Comparison of ENCODE assay signal across 6 cellular contexts in genomic region chr17:42120161-42121065, GRCh38. TPM values are rescaled to one million over a fixed set of nuclear protein-coding genes. Genes with fewer than 3 reads are reported as not detected.
DNase-seq lines count a peak whose midpoint lies in the region; ATAC-seq and TF ChIP-seq lines count a peak whose summit lies in the region.

No MANE protein-coding gene starts in this region.

- H3K27me3 Mint-ChIP-seq in activated naive CD4-positive, alpha-beta T cell treated with anti-CD3 and anti-CD28 coated beads, Interleukin-2, amount 10 ng/mL, durations not matched to agents 7 days and 5 days: no peaks in the 10 kb centered on the region
- no peaks in the 10 kb centered on the region for H3K27me3 Mint-ChIP-seq in chondrocyte (ENCODE audit: low read depth)

- H3K4me3 ChIP-seq in trophoblast cell (ENCODE audit: low read depth, low read length): peak overlapping the region; percentile 73

- no peak overlapping the region for H2AFZ ChIP-seq in trophoblast cell (ENCODE audit: insufficient read depth, low read length, poor library complexity)

- CTCF ChIA-PET in activated naive CD4-positive, alpha-beta T cell treated with anti-CD3 and anti-CD28 coated beads, Interleukin-2, amount 10 ng/mL, durations not matched to agents 7 days and 5 days (lab: Charles Lee): interaction anchor here (0.7 to 13.0 kb wide), 15 partner anchors 9 to 407 kb away, joined by 3 to 222 read pairs (median 4); partner anchors contain the start of genes DNAJC7, KCNH4 and NKIRAS2

- H3K27ac ChIP-seq in trophoblast cell (ENCODE audit: low read depth, low read length): no peak overlapping the region

- no peaks in the 10 kb centered on the region for H3K9me3 Mint-ChIP-seq in activated naive CD4-positive, alpha-beta T cell treated with anti-CD3 and anti-CD28 coated beads, Interleukin-2, amount 10 ng/mL, durations not matched to agents 7 days and 5 days
- H3K9me3 Mint-ChIP-seq in chondrocyte (ENCODE audit: low read depth): no peaks in the 10 kb centered on the region

- peak overlapping the region; percentile 68 for H3K4me3 Mint-ChIP-seq in activated naive CD4-positive, alpha-beta T cell treated with anti-CD3 and anti-CD28 coated beads, Interleukin-2, amount 10 ng/mL, durations not matched to agents 7 days and 5 days
- H3K4me3 Mint-ChIP-seq in chondrocyte (ENCODE audit: unreplicated experiment): peak overlapping the region; percentile 56

- no peak for ATAC-seq in HG03521 (IDR thresholded peaks at IDR 0.05; ENCODE audit: unreplicated experiment)

- H3K4me1 ChIP-seq in trophoblast cell (ENCODE audit: control insufficient read depth in 1 of 2, insufficient read depth in 2 of 2, low read length in 2 of 2): peaks cover 0 to 16% of the 10 kb centered on the region in 2 experiments

- no peak overlapping the region for H2BK120ac ChIP-seq in trophoblast cell (ENCODE audit: insufficient read depth, low read length, poor library complexity)

- no peak overlapping the region for H4K12ac ChIP-seq in trophoblast cell (ENCODE audit: low read depth, low read length)

- H3K4me1 Mint-ChIP-seq in activated naive CD4-positive, alpha-beta T cell treated with anti-CD3 and anti-CD28 coated beads, Interleukin-2, amount 10 ng/mL, durations not matched to agents 7 days and 5 days: peaks cover 43% of the 10 kb centered on the region
- H3K4me1 Mint-ChIP-seq in chondrocyte (ENCODE audit: low read depth): peaks cover 21% of the 10 kb centered on the region

- no peak overlapping the region for H3K23ac ChIP-seq in trophoblast cell (ENCODE audit: low read length)

- H4K91ac ChIP-seq in trophoblast cell (ENCODE audit: low read depth, low read length): peak overlapping the region; percentile 22

- no peak overlapping the region for H3K4ac ChIP-seq in trophoblast cell (ENCODE audit: low read depth, low read length)

- H3K79me2 ChIP-seq in trophoblast cell (ENCODE audit: control insufficient read depth, insufficient read depth, low read length, poor library complexity): no peaks in the 10 kb centered on the region

- no peak overlapping the region for H3K9ac ChIP-seq in trophoblast cell (ENCODE audit: low read length)

- H2AK5ac ChIP-seq in trophoblast cell (ENCODE audit: low read length): no peak overlapping the region

- no peaks in the 10 kb centered on the region for H3K27me3 ChIP-seq in trophoblast cell (ENCODE audit: insufficient read depth, low read length)

- H3K36me3 Mint-ChIP-seq in activated naive CD4-positive, alpha-beta T cell treated with anti-CD3 and anti-CD28 coated beads, Interleukin-2, amount 10 ng/mL, durations not matched to agents 7 days and 5 days: peaks cover 24% of the 10 kb centered on the region
- H3K36me3 Mint-ChIP-seq in chondrocyte (ENCODE audit: low read depth): peaks cover 9% of the 10 kb centered on the region

- H2BK12ac ChIP-seq in trophoblast cell (ENCODE audit: low read length): no peak overlapping the region

- TF ChIP-seq CTCF in chondrocyte (IDR thresholded peaks at IDR 0.05): no peak

- no peaks in the 10 kb centered on the region for H3K79me1 ChIP-seq in trophoblast cell (ENCODE audit: low read length)

- no peaks in the 10 kb centered on the region for H3K9me3 ChIP-seq in trophoblast cell (ENCODE audit: insufficient read depth, low read depth, low read length)

- peaks cover 4 to 14% of the 10 kb centered on the region in 2 experiments for H3K36me3 ChIP-seq in trophoblast cell (ENCODE audit: control insufficient read depth in 1 of 2, insufficient read depth in 2 of 2, low read length in 2 of 2)

- no CpG with 5 or more reads among the region's 20 CpGs for WGBS in trophoblast cell (ENCODE audit: extremely low coverage, insufficient coverage, insufficient read length)

- peak; percentile 41 for DNase-seq in activated naive CD4-positive, alpha-beta T cell treated with anti-CD3 and anti-CD28 coated beads, Interleukin-2, amount 10 ng/mL, durations not matched to agents 7 days and 5 days
- DNase-seq in activated naive CD4-positive, alpha-beta T cell treated with anti-CD3 and anti-CD28 coated beads, Interleukin-2, amount 50 U/mL, for 16 hours: no peak
- no peak for DNase-seq in chondrocyte (ENCODE audit: low spot score)
- DNase-seq in trophoblast cell: no peak
- no peak for DNase-seq in GF-D8 (lab: John Stamatoyannopoulos, UW)

- no peak overlapping the region for H4K8ac ChIP-seq in trophoblast cell (ENCODE audit: low read depth, low read length)

- peak overlapping the region; percentile 47 for H3K4me2 ChIP-seq in trophoblast cell (ENCODE audit: low read length)

- no peak overlapping the region for H3K14ac ChIP-seq in trophoblast cell (ENCODE audit: low read length)

- no peak overlapping the region for H3K27ac Mint-ChIP-seq in activated naive CD4-positive, alpha-beta T cell treated with anti-CD3 and anti-CD28 coated beads, Interleukin-2, amount 10 ng/mL, durations not matched to agents 7 days and 5 days
- H3K27ac Mint-ChIP-seq in chondrocyte (ENCODE audit: unreplicated experiment): no peak overlapping the region

- no peak overlapping the region for H2BK5ac ChIP-seq in trophoblast cell (ENCODE audit: low read depth, low read length, poor library complexity)

- H3K18ac ChIP-seq in trophoblast cell (ENCODE audit: low read length): no peak overlapping the region

RNA-seq across cellular contexts. Expression of gene KAT2A, which starts 0.8 kb away (rescaled TPM):
- 21.7 to 38.0 TPM (median 22.3 TPM) in 3 replicates for total RNA-seq in chondrocyte
- polyA plus RNA-seq in trophoblast cell (2013): 14.5 and 14.6 TPM in 2 replicates

RNA-seq across cellular contexts. Expression of gene HSPB9, which starts 2.2 kb away (rescaled TPM):
- total RNA-seq in chondrocyte: not detected in 3 replicates
- 0.01 and 0.03 TPM in 2 replicates for polyA plus RNA-seq in trophoblast cell (2013)

RNA-seq across cellular contexts. Expression of gene DHX58, which starts 7.9 kb away (rescaled TPM):
- total RNA-seq in chondrocyte: 0.53 to 0.64 TPM (median 0.55 TPM) in 3 replicates
- polyA plus RNA-seq in trophoblast cell (2013): 0.10 and 0.22 TPM in 2 replicates

RNA-seq across cellular contexts. Expression of gene ZNF385C, which starts 22.1 kb away (rescaled TPM):
- 0.07 to 0.18 TPM in 2 of 3 replicates, not detected in the other for total RNA-seq in chondrocyte
- 0.26 and 0.36 TPM in 2 replicates for polyA plus RNA-seq in trophoblast cell (2013)

RNA-seq across cellular contexts. Expression of gene RAB5C, which starts 34.4 kb away (rescaled TPM):
- 107 to 118 TPM (median 116 TPM) in 3 replicates for total RNA-seq in chondrocyte
- polyA plus RNA-seq in trophoblast cell (2013): 171 and 172 TPM in 2 replicates
